ENCODE assay signal across 20 cellular contexts in the genomic region with DNA sequence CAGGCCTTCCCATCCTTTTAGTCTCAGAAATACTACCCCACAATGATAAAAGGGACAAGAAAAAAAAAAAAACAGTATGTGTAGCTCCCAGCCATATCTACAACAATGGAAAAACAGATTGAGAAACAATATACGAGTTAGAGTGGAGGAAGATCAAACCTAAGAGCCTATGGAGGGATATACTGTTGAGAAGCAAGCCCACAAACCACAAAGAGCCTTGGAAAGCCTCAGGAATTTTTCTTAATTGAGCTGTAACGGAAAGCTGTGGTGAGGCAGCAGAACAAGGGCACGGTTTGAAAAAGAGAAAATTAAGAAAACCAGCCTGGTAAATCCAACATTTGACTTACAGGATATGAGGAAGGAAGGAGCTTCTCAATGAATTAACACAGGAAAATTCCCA. TPM values are rescaled to one million over a fixed set of nuclear protein-coding genes. Genes with fewer than 3 reads are reported as not detected.
DNase-seq lines count a peak whose midpoint lies in the region; ATAC-seq and TF ChIP-seq lines count a peak whose summit lies in the region.
"Had no signal": no experiment of that assay in that cellular context is flagged by ENCODE, and none has a peak within 500 bp of the region (broad histone marks: within the 10 kb centered on the region; RNA-seq: fewer than 3 reads in every experiment).

No MANE protein-coding gene starts in this region.

- intact Hi-C loops in sciatic nerve (cut with DNase I) = no loop called here

- H3K4me3 ChIP-seq in BJ (ENCODE audit: low read depth, low read length) = no peak overlapping the region
- H3K4me3 ChIP-seq: BLaER1 treated with 17β-estradiol and CSF1 and Interleukin-3, amounts not matched to agents 10 nM and 100 nM; left lung; right atrium auricular region; transverse colon had no signal

- CTCF ChIA-PET in BJ (lab: Yijun Ruan, JAX) = interaction anchor here (0.6 to 1.6 kb wide), 2 partner anchors 9 to 186 kb away, joined by 3 to 6 read pairs; no protein-coding TSS in a partner anchor

- no peaks in the 10 kb centered on the region for H3K27me3 ChIP-seq in BJ (ENCODE audit: control insufficient read depth, insufficient read depth, low read length)
- H3K27me3 ChIP-seq: BLaER1 treated with 17β-estradiol and CSF1 and Interleukin-3, amounts not matched to agents 10 nM and 100 nM; left lung; right atrium auricular region; transverse colon had no signal

- no peak for TF ChIP-seq CTCF in BJ (IDR thresholded peaks at IDR 0.05; ENCODE audit: insufficient read depth, low read depth, low read length)

- H3K36me3 ChIP-seq in BJ (ENCODE audit: control insufficient read depth, insufficient read depth, low read length) = no peaks in the 10 kb centered on the region; the same call in 1 of the 2 replicates

- POLR2A ChIA-PET in BJ (lab: Charles Lee) = interaction anchor here (0.8 kb wide), 1 partner anchor 10 kb away, joined by 3 read pairs; no protein-coding TSS in a partner anchor

- peak; percentile 4 for DNase-seq in BJ (ENCODE audit: low read depth)
- peak; percentile 99 for DNase-seq in HT1080 (ENCODE audit: low read depth)
- peak; percentile 93 for DNase-seq in amniotic epithelial cell (ENCODE audit: low read depth)
- DNase-seq in hepatic stellate cell (ENCODE audit: low spot score) = peak; percentile 4
- DNase-seq in NCI-H524 treated with DMSO at 0.1 percent for 48 hours (lab: John Stamatoyannopoulos, UW) = no peak
- no peak for DNase-seq in putamen (ENCODE audit: low spot score)
- DNase-seq in superior temporal gyrus (ENCODE audit: extremely low spot score) = no peak
- no peak for DNase-seq in sciatic nerve (ENCODE audit: low spot score)
- DNase-seq: activated CD8-positive, alpha-beta T cell treated with anti-CD3 and anti-CD28 coated beads, Interleukin-2, amount 10 ng/mL, durations not matched to agents 7 days and 5 days; activated gamma-delta T cell; central memory CD4-positive, alpha-beta T cell; DND-41; hippocampal formation; left lung; naive B cell; NCI-H1930; stimulated activated CD4-positive, alpha-beta T cell treated with anti-CD3 and anti-CD28 coated beads, Interleukin-4, amount 100 ng/mL, for 1 hour; transverse colon had no signal

- no peak for ATAC-seq in sciatic nerve
- ATAC-seq: activated CD8-positive, alpha-beta T cell treated with anti-CD3 and anti-CD28 coated beads, Interleukin-2, amount 10 ng/mL, durations not matched to agents 7 days and 5 days; left lung had no signal

RNA-seq across cellular contexts. Expression of a gene that starts 21.4 kb away (rescaled TPM):
- polyA plus RNA-seq in BJ (2011; rRNA removed) = 27.8 and 41.7 TPM in 2 replicates
- polyA minus RNA-seq in BJ (2011; rRNA and poly(A)+ RNA removed) = 34.9 and 35.0 TPM in 2 replicates
- 46.1 and 82.6 TPM in 2 replicates for total RNA-seq in HT1080 (2014; rRNA removed; shearing (Covaris generic))
- 66.8 and 76.0 TPM in 2 replicates for polyA plus RNA-seq in HT1080 (2015; cell fraction: cytosol; rRNA removed)
- 122 and 126 TPM in 2 replicates for polyA plus RNA-seq in HT1080 (2015; cell fraction: nucleus; rRNA removed)
- total RNA-seq in sciatic nerve = 68.7 TPM

Comparison
In these comparisons a context has a peak if more than half of its experiments do, and no peak if none do; other contexts are left out.
1. DNase-seq: peak in BJ (single experiment), HT1080 (single experiment), amniotic epithelial cell (single experiment) and hepatic stellate cell (single experiment); none in NCI-H524 treated with DMSO at 0.1 percent for 48 hours (single experiment), putamen (single experiment), superior temporal gyrus (single experiment) and sciatic nerve (single experiment).